ENCODE assay signal across 1 cellular context in genomic region chr12:111442301-111443045, GRCh38.
A peak's percentile ranks its signal among the peaks of the same experiment; 100 is the strongest.
TF ChIP-seq lines count a peak whose summit lies in the region.

No MANE protein-coding gene starts in this region.

TF ChIP-seq in HepG2, 621 proteins besides CTCF, POLR2A, EP300 and RAD21:
- TF ChIP-seq ZNF800 (CRISPR knock-in tag; IDR thresholded peaks at IDR 0.05) (no peak), AGO2 (optimal IDR thresholded peaks at IDR 0.05; ENCODE audit: low read depth, low read length) (peak; percentile 76), POLR2G (IDR thresholded peaks at IDR 0.05; ENCODE audit: low read depth, low read length) (peak; percentile 33), ZNF597 (CRISPR knock-in tag; IDR thresholded peaks at IDR 0.05) (no peak), RBM22 (optimal IDR thresholded peaks at IDR 0.05; ENCODE audit: low read length) (peak; percentile 19)
